18 cellular contexts compared by ENCODE assay signal in genomic region chr7:45889367-45890067, GRCh38. TPM values are rescaled to one million over a fixed set of nuclear protein-coding genes. Genes with fewer than 3 reads are reported as not detected.
DNase-seq lines count a peak whose midpoint lies in the region; ATAC-seq and TF ChIP-seq lines count a peak whose summit lies in the region.
"Had no signal": no experiment of that assay in that cellular context is flagged by ENCODE, and none has a peak within 500 bp of the region (broad histone marks: within the 10 kb centered on the region; RNA-seq: fewer than 3 reads in every experiment).

No MANE protein-coding gene starts in this region.

- H3K9ac ChIP-seq in HUES48 (ENCODE audit: low read depth, low read length) (no peak overlapping the region), iPS-15b (ENCODE audit: low read depth, low read length) (no peak overlapping the region)
- H3K9ac ChIP-seq: parathyroid adenoma had no signal

- H3K4me3 Mint-ChIP-seq in osteocyte (ENCODE audit: unreplicated experiment) = peak overlapping the region; percentile 59
- H3K4me3 Mint-ChIP-seq: activated naive CD4-positive, alpha-beta T cell treated with anti-CD3 and anti-CD28 coated beads for 36 hours; B cell had no signal

- H3K36me3 Mint-ChIP-seq in osteocyte (ENCODE audit: unreplicated experiment) = no peaks in the 10 kb centered on the region

- H3K4me1 ChIP-seq in HUES48 (ENCODE audit: control insufficient read depth, insufficient read depth, low read length) (peaks cover 12% of the 10 kb centered on the region; the same call in 1 of the 2 replicates), iPS-15b (ENCODE audit: control insufficient read depth, insufficient read depth, low read length) (peaks cover 2% of the 10 kb centered on the region)
- H3K4me1 ChIP-seq: foreskin keratinocyte, parathyroid adenoma had no signal

- no peak for TF ChIP-seq CTCF in astrocyte of the spinal cord (IDR thresholded peaks at IDR 0.05; ENCODE audit: low read depth, low read length)
- no peak for TF ChIP-seq CTCF in osteocyte (IDR thresholded peaks at IDR 0.05)

- H3K27me3 ChIP-seq in HUES48 (ENCODE audit: control insufficient read depth, insufficient read depth, low read length) = peaks cover 49% of the 10 kb centered on the region
- H3K27me3 ChIP-seq in iPS-15b (ENCODE audit: control insufficient read depth, insufficient read depth, low read length) = peaks cover 59% of the 10 kb centered on the region

- ATAC-seq in GM18868 (IDR thresholded peaks at IDR 0.05; ENCODE audit: unreplicated experiment) (no peak), GM19455 (IDR thresholded peaks at IDR 0.05; ENCODE audit: unreplicated experiment) (no peak)
- no peak for ATAC-seq in activated CD4-positive, CD25-positive, alpha-beta regulatory T cell treated with anti-CD3 and anti-CD28 coated beads, Interleukin-2, amount 50 U/mL, for 24 hours

- H3K36me3 ChIP-seq in HUES48 (ENCODE audit: control insufficient read depth, insufficient read depth, low read length) (no peaks in the 10 kb centered on the region), iPS-15b (ENCODE audit: control insufficient read depth, insufficient read depth, low read length) (no peaks in the 10 kb centered on the region)
- H3K36me3 ChIP-seq: Peyer's patch had no signal

- peak overlapping the region; percentile 57 for H3K4me3 ChIP-seq in HUES48 (ENCODE audit: low read depth, low read length)
- no peak overlapping the region for H3K4me3 ChIP-seq in astrocyte of the spinal cord (ENCODE audit: low read depth, low read length)
- H3K4me3 ChIP-seq in iPS-15b (ENCODE audit: low read depth, low read length) = peak overlapping the region; percentile 60

- no peaks in the 10 kb centered on the region for H3K9me3 ChIP-seq in HUES48 (ENCODE audit: control insufficient read depth, insufficient read depth, low read length)
- H3K9me3 ChIP-seq in iPS-15b (ENCODE audit: control insufficient read depth, insufficient read depth, low read length) = no peaks in the 10 kb centered on the region
- H3K9me3 ChIP-seq: Peyer's patch had no signal

- H3K4me1 Mint-ChIP-seq in osteocyte (ENCODE audit: unreplicated experiment) = peaks cover 57% of the 10 kb centered on the region

- in situ Hi-C loops in astrocyte of the spinal cord (cut with HindIII; ENCODE audit: low sequenced_read_pairs) = no loop called here

- H3K27me3 Mint-ChIP-seq in osteocyte (ENCODE audit: unreplicated experiment) = no peaks in the 10 kb centered on the region

- H3K27ac ChIP-seq in HUES48 (ENCODE audit: low read depth, low read length) = no peak overlapping the region
- H3K27ac ChIP-seq: foreskin keratinocyte, parathyroid adenoma, Peyer's patch had no signal

- H3K27ac Mint-ChIP-seq in osteocyte (ENCODE audit: unreplicated experiment) = peak overlapping the region; percentile 53
- H3K27ac Mint-ChIP-seq: activated naive CD4-positive, alpha-beta T cell treated with anti-CD3 and anti-CD28 coated beads for 36 hours; B cell had no signal

- H3K9me3 Mint-ChIP-seq in osteocyte (ENCODE audit: unreplicated experiment) = no peaks in the 10 kb centered on the region
- H3K9me3 Mint-ChIP-seq: activated naive CD4-positive, alpha-beta T cell treated with anti-CD3 and anti-CD28 coated beads for 36 hours had no signal

- DNase-seq in astrocyte of the spinal cord (ENCODE audit: low read depth, low spot score) = peak; percentile 22
- no peak for DNase-seq in osteocyte (ENCODE audit: extremely low spot score, unreplicated experiment)
- DNase-seq: activated CD4-positive, alpha-beta T cell treated with anti-CD3 and anti-CD28 coated beads, Interleukin-2, amount 50 U/mL, for 1 hour; activated naive CD4-positive, alpha-beta T cell treated with anti-CD3 and anti-CD28 coated beads for 36 hours; aorta; foreskin keratinocyte; Peyer's patch; small intestine; stimulated activated CD4-positive, alpha-beta T cell treated with anti-CD3 and anti-CD28 coated beads, Interleukin-4, amount 100 ng/mL, for 4 hours had no signal

RNA-seq across cellular contexts. Expression of gene IGFBP1, which starts 1.2 kb away (rescaled TPM):
- total RNA-seq in osteocyte = 1.9 and 2.4 TPM in 2 replicates
- total RNA-seq: activated naive CD4-positive, alpha-beta T cell treated with anti-CD3 and anti-CD28 coated beads for 36 hours; aorta; B cell; foreskin keratinocyte; Peyer's patch; subcutaneous adipose tissue had no signal

RNA-seq across cellular contexts. Expression of gene CCDC201, which starts 16.6 kb away (rescaled TPM):
- total RNA-seq in osteocyte = not detected in 2 replicates
- total RNA-seq: activated naive CD4-positive, alpha-beta T cell treated with anti-CD3 and anti-CD28 coated beads for 36 hours; aorta; B cell; foreskin keratinocyte; left lobe of liver; Peyer's patch; subcutaneous adipose tissue had no signal

RNA-seq across cellular contexts. Expression of gene IGFBP3, which starts 31.6 kb away (rescaled TPM):
- 294 and 321 TPM in 2 replicates for total RNA-seq in osteocyte
- total RNA-seq: B cell had no signal
